Comparison of ENCODE assay signal across 2 cellular contexts in the genomic region with DNA sequence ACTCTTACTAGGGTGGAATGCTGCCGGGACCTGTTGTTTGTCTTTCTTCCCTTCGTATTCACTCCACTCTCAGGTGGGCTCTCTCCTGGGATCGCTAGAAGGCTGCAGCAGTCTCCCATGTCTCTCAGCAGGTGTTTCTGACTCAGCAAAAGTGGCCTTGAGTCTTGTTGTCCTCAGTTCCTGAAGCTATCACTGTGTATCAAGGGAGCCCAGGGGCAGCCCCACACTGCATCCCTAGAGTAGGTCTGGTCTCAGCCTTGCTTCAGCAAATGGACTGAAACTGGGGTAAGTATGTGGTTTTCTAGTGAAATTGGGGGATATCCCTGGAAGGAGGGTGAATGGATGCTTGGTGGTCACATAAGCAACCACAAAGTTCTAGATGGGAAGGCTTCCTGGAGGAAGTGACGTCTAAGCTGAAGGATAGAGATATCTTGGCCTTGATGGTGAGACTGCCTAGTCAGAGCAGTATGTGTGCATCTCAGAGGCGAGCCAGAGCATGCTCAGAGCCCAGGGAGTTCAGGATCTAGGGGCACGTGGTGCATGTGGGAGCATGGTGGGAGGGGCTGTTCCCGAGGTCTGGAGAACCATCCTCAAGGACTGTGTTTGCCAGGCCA.
TF ChIP-seq lines count a peak whose summit lies in the region.

No MANE protein-coding gene starts in this region.

TF ChIP-seq in IMR-90, 13 proteins besides CTCF, POLR2A, EP300 and RAD21:
- peak; percentile 8; the same call in 1 of the 2 replicates for TF ChIP-seq MAFK (IDR thresholded peaks at IDR 0.05; ENCODE audit: low read depth, low read length)
- no peak for TF ChIP-seq CHD1 (IDR thresholded peaks at IDR 0.05; ENCODE audit: low read depth, low read length)
- TF ChIP-seq RFX5 (IDR thresholded peaks at IDR 0.05; ENCODE audit: low read depth, low read length) = no peak
- TF ChIP-seq MXI1 (IDR thresholded peaks at IDR 0.05; ENCODE audit: borderline replicate concordance, low read depth, low read length) = no peak

TF ChIP-seq in GM12878, 131 proteins besides CTCF, POLR2A, EP300 and RAD21:
- TF ChIP-seq IKZF2 (IDR thresholded peaks at IDR 0.05) = peak in 1 of 2 experiments; percentile 35; a peak in 1 of 4 replicates
- TF ChIP-seq IKZF1 (conservative IDR thresholded peaks at IDR 0.05) = peak; percentile 42; the same call in 1 of the 2 replicates
- TF ChIP-seq, protein P1, sequence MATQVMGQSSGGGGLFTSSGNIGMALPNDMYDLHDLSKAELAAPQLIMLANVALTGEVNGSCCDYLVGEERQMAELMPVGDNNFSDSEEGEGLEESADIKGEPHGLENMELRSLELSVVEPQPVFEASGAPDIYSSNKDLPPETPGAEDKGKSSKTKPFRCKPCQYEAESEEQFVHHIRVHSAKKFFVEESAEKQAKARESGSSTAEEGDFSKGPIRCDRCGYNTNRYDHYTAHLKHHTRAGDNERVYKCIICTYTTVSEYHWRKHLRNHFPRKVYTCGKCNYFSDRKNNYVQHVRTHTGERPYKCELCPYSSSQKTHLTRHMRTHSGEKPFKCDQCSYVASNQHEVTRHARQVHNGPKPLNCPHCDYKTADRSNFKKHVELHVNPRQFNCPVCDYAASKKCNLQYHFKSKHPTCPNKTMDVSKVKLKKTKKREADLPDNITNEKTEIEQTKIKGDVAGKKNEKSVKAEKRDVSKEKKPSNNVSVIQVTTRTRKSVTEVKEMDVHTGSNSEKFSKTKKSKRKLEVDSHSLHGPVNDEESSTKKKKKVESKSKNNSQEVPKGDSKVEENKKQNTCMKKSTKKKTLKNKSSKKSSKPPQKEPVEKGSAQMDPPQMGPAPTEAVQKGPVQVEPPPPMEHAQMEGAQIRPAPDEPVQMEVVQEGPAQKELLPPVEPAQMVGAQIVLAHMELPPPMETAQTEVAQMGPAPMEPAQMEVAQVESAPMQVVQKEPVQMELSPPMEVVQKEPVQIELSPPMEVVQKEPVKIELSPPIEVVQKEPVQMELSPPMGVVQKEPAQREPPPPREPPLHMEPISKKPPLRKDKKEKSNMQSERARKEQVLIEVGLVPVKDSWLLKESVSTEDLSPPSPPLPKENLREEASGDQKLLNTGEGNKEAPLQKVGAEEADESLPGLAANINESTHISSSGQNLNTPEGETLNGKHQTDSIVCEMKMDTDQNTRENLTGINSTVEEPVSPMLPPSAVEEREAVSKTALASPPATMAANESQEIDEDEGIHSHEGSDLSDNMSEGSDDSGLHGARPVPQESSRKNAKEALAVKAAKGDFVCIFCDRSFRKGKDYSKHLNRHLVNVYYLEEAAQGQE (IDR thresholded peaks at IDR 0.05; ENCODE audit: low read depth, low read length) = no peak
